In the genomic region with DNA sequence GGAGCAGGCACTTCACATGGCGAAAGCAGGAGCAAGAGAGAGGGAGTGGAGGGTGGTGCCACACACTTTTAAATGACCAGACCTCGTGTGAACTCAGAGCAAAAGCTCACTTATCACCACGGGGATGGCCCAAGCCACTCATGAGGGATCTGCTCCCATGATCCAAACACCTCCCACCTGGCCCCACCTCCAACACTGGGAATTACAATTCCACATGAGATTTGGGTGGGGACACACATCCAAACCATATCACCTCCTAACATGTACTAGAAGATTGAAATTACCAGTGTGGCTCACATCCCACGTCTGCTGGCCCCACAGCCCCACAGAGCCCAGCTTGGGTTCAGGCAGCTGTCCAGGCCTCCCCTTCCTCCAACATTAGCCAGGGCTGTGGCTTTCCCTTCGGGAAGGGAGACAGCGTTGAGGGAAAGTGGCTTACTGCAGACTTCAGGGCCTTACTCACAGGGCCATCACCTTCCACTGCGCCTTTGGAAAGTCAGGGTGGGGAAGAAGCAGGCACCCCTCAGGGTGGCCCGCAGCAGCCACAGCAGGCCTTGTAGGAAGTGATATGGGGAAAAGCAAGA, we compare ENCODE assay signal across 18 cellular contexts. TPM values are rescaled to one million over a fixed set of nuclear protein-coding genes. Genes with fewer than 3 reads are reported as not detected.
A peak's percentile ranks its signal among the peaks of the same experiment; 100 is the strongest.
DNase-seq lines count a peak whose midpoint lies in the region; ATAC-seq and TF ChIP-seq lines count a peak whose summit lies in the region.
"Had no signal": no experiment of that assay in that cellular context is flagged by ENCODE, and none has a peak within 500 bp of the region (broad histone marks: within the 10 kb centered on the region; RNA-seq: fewer than 3 reads in every experiment).

No MANE protein-coding gene starts in this region.

- CTCF ChIA-PET in CD4-positive, alpha-beta T cell (lab: Charles Lee) = no interaction called here

- peaks cover 72 to 97% (median 94%) of the 10 kb centered on the region in 10 experiments for H3K4me1 ChIP-seq in BLaER1 treated with 17β-estradiol and CSF1 and Interleukin-3, amounts not matched to agents 10 nM and 100 nM
- peaks cover 97% of the 10 kb centered on the region for H3K4me1 ChIP-seq in KMS-11 (ENCODE audit: low read depth, poor library complexity, severe bottlenecking)
- H3K4me1 ChIP-seq in neural progenitor cell = peaks cover 14% of the 10 kb centered on the region
- peaks cover 71% of the 10 kb centered on the region for H3K4me1 ChIP-seq in body of pancreas

- H3K27ac ChIP-seq in BLaER1 treated with 17β-estradiol and CSF1 and Interleukin-3, amounts not matched to agents 10 nM and 100 nM = peak overlapping the region in 10 of 11 experiments; percentile 23 to 98 (median 92); a peak in 19 of 22 replicates
- H3K27ac ChIP-seq in KMS-11 (peak overlapping the region; percentile 33; the same call in 1 of the 2 replicates), neural progenitor cell (no peak overlapping the region), body of pancreas (no peak overlapping the region)
- H3K27ac ChIP-seq in CD4-positive, alpha-beta T cell (ENCODE audit: low read depth, low read length) = no peak overlapping the region

- 90 to 91% methylated on average over 8 of the region's 8 CpGs for WGBS in body of pancreas, 2 donors

- intact Hi-C loops in body of pancreas (cut with DNase I) = loop anchor here (5.0 kb wide), 1 partner anchor 39 kb away; no protein-coding TSS in a partner anchor
- intact Hi-C loops in CD4-positive, alpha-beta T cell (cut with DNase I, micrococcal nuclease) = loop anchor here (5.0 kb wide), 2 partner anchors 94 to 109 kb away; no protein-coding TSS in a partner anchor

- H3K9me3 ChIP-seq in BLaER1 treated with 17β-estradiol and CSF1 and Interleukin-3, amounts not matched to agents 10 nM and 100 nM (replicated peaks in 1 of 11) = no peaks in the 10 kb centered on the region
- H3K9me3 ChIP-seq in neural progenitor cell (ENCODE audit: low read depth) (no peaks in the 10 kb centered on the region), body of pancreas (no peaks in the 10 kb centered on the region)
- H3K9me3 ChIP-seq in CD4-positive, alpha-beta T cell (ENCODE audit: control insufficient read depth, low read length) = no peaks in the 10 kb centered on the region
- H3K9me3 ChIP-seq: HAP-1 had no signal

- peaks cover 0 to 66% (median 34%) of the 10 kb centered on the region in 11 experiments; a peak in 18 of 22 replicates for H3K36me3 ChIP-seq in BLaER1 treated with 17β-estradiol and CSF1 and Interleukin-3, amounts not matched to agents 10 nM and 100 nM
- H3K36me3 ChIP-seq in KMS-11 (ENCODE audit: insufficient read depth) (peaks cover 9% of the 10 kb centered on the region; the same call in 1 of the 2 replicates), neural progenitor cell (no peaks in the 10 kb centered on the region), body of pancreas (replicated peaks in 1 of 2; ENCODE audit: insufficient read depth in 1 of 2, low read depth in 2 of 2) (peaks cover 0 to 4% of the 10 kb centered on the region in 2 donors)
- H3K36me3 ChIP-seq: HAP-1 had no signal

- TF ChIP-seq CTCF in KMS-11 (conservative IDR thresholded peaks at IDR 0.05; ENCODE audit: low read depth, low read length) = no peak
- no peak for TF ChIP-seq CTCF in neural progenitor cell (IDR thresholded peaks at IDR 0.05)
- TF ChIP-seq CTCF in body of pancreas (IDR thresholded peaks at IDR 0.05) = no peak
- no peak for TF ChIP-seq CTCF in CD4-positive, alpha-beta T cell (IDR thresholded peaks at IDR 0.05)

- peak overlapping the region in 1 of 10 experiments; percentile 5; a peak in 1 of 20 replicates for H3K4me3 ChIP-seq in BLaER1 treated with 17β-estradiol and CSF1 and Interleukin-3, amounts not matched to agents 10 nM and 100 nM
- no peak overlapping the region for H3K4me3 ChIP-seq in KMS-11 (IDR thresholded peaks at IDR 0.05; ENCODE audit: insufficient read depth, low read depth, low read length)
- H3K4me3 ChIP-seq in neural progenitor cell = no peak overlapping the region
- H3K4me3 ChIP-seq in body of pancreas = no peak overlapping the region
- H3K4me3 ChIP-seq: HAP-1, K562 had no signal

- no peak for DNase-seq in neural progenitor cell (ENCODE audit: low spot score)
- no peak for DNase-seq in body of pancreas
- no peak for DNase-seq in CD4-positive, alpha-beta T cell
- DNase-seq: ACHN; CD8-positive, alpha-beta T cell; MV-4-11; NCI-H1417; NCI-H187 treated with DMSO at 0.1 percent for 48 hours; NCI-H446; NCI-H69; NK-92 treated with Interleukin-12 subunit alpha and Interleukin-12 subunit beta, amount 100 ng/mL, for 24 hours; SHP77 treated with DMSO at 0.1 percent for 48 hours had no signal

- no peaks in the 10 kb centered on the region for H3K27me3 ChIP-seq in BLaER1 treated with 17β-estradiol and CSF1 and Interleukin-3, amounts not matched to agents 10 nM and 100 nM
- H3K27me3 ChIP-seq in KMS-11 (ENCODE audit: insufficient read depth, low read depth) = no peaks in the 10 kb centered on the region
- peaks cover 14% of the 10 kb centered on the region for H3K27me3 ChIP-seq in neural progenitor cell
- no peaks in the 10 kb centered on the region for H3K27me3 ChIP-seq in body of pancreas
- H3K27me3 ChIP-seq in CD4-positive, alpha-beta T cell (ENCODE audit: control insufficient read depth, insufficient read depth, low read length) = no peaks in the 10 kb centered on the region

- peaks cover 0 to 11% (median 0%) of the 10 kb centered on the region in 11 experiments; a peak in 4 of 22 replicates for H4K20me1 ChIP-seq in BLaER1 treated with 17β-estradiol and CSF1 and Interleukin-3, amounts not matched to agents 10 nM and 100 nM
- H4K20me1 ChIP-seq in KMS-11 (ENCODE audit: insufficient read depth) (no peaks in the 10 kb centered on the region), neural progenitor cell (ENCODE audit: low read depth) (no peaks in the 10 kb centered on the region)

- H3K36me3 Mint-ChIP-seq in neural progenitor cell = peaks cover 11% of the 10 kb centered on the region
- H3K36me3 Mint-ChIP-seq in CD4-positive, alpha-beta T cell (ENCODE audit: low read depth) = no peaks in the 10 kb centered on the region
- H3K36me3 Mint-ChIP-seq: CD8-positive, alpha-beta T cell had no signal

- no peak for TF ChIP-seq POLR2A in body of pancreas (IDR thresholded peaks at IDR 0.05)

- H3F3A ChIP-seq in neural progenitor cell (ENCODE audit: low read depth) = no peaks in the 10 kb centered on the region

- H3K27me3 Mint-ChIP-seq in neural progenitor cell (ENCODE audit: insufficient read depth, low read depth) = peaks cover 7% of the 10 kb centered on the region
- H3K27me3 Mint-ChIP-seq in CD4-positive, alpha-beta T cell = no peaks in the 10 kb centered on the region

- H2AFZ ChIP-seq in KMS-11 (ENCODE audit: low read depth) (no peak overlapping the region), neural progenitor cell (replicated peaks) (no peak overlapping the region)

- POLR2A ChIA-PET in CD4-positive, alpha-beta T cell (lab: Charles Lee) = no interaction called here

- ATAC-seq in body of pancreas (no peak), HG03095 (IDR thresholded peaks at IDR 0.05; ENCODE audit: unreplicated experiment) (no peak)
- ATAC-seq in CD4-positive, alpha-beta T cell (ENCODE audit: poor library complexity) = no peak
- ATAC-seq: CD8-positive, alpha-beta T cell; K562 had no signal

- peaks cover 25% of the 10 kb centered on the region for H3K4me1 Mint-ChIP-seq in neural progenitor cell
- peaks cover 26% of the 10 kb centered on the region for H3K4me1 Mint-ChIP-seq in CD4-positive, alpha-beta T cell (ENCODE audit: low read depth)

- H3K27ac Mint-ChIP-seq in neural progenitor cell = no peak overlapping the region
- no peak overlapping the region for H3K27ac Mint-ChIP-seq in CD4-positive, alpha-beta T cell
- H3K27ac Mint-ChIP-seq: CD8-positive, alpha-beta T cell had no signal

- H3K4me2 ChIP-seq in BLaER1 treated with 17β-estradiol and CSF1 and Interleukin-3, amounts not matched to agents 10 nM and 100 nM = peak overlapping the region in 7 of 11 experiments; percentile 9 to 100 (median 99); a peak in 12 of 22 replicates
- H3K4me2 ChIP-seq in KMS-11 = peak overlapping the region; percentile 88; the same call in 1 of the 2 replicates
- no peak overlapping the region for H3K4me2 ChIP-seq in neural progenitor cell

- H3K79me2 ChIP-seq in KMS-11 (ENCODE audit: insufficient read depth, low read depth) (peaks cover 66% of the 10 kb centered on the region), neural progenitor cell (ENCODE audit: low read depth) (no peaks in the 10 kb centered on the region)

- peak overlapping the region; percentile 61 for H3K4me3 Mint-ChIP-seq in neural progenitor cell
- no peak overlapping the region for H3K4me3 Mint-ChIP-seq in CD4-positive, alpha-beta T cell
- H3K4me3 Mint-ChIP-seq: CD8-positive, alpha-beta T cell had no signal

- peak overlapping the region in 4 of 11 experiments; percentile 9 to 76 (median 48); a peak in 5 of 22 replicates for H3K9ac ChIP-seq in BLaER1 treated with 17β-estradiol and CSF1 and Interleukin-3, amounts not matched to agents 10 nM and 100 nM
- no peak overlapping the region for H3K9ac ChIP-seq in KMS-11
- H3K9ac ChIP-seq in neural progenitor cell = no peak overlapping the region

- H3K9me3 Mint-ChIP-seq in neural progenitor cell = no peaks in the 10 kb centered on the region
- H3K9me3 Mint-ChIP-seq in CD4-positive, alpha-beta T cell = no peaks in the 10 kb centered on the region
- H3K9me3 Mint-ChIP-seq: CD8-positive, alpha-beta T cell had no signal

RNA-seq across cellular contexts. Expression of gene DEPP1, which starts 7.7 kb away (rescaled TPM):
- total RNA-seq in neural progenitor cell (ENCODE audit: low replicate concordance) (0.71 TPM in 1 of 2 replicates, not detected in the other), body of pancreas (100 to 1,000 TPM; 226 to 230 TPM)
- total RNA-seq in CD4-positive, alpha-beta T cell = not detected
- total RNA-seq: CD8-positive, alpha-beta T cell had no signal

RNA-seq across cellular contexts. Expression of gene RASSF4, which starts 11.3 kb away (rescaled TPM):
- total RNA-seq in neural progenitor cell (ENCODE audit: low replicate concordance) = 3.1 and 9.7 TPM in 2 replicates
- 10 to 100 TPM; 44.5 to 50.8 TPM for total RNA-seq in body of pancreas
- total RNA-seq in CD4-positive, alpha-beta T cell = 1 to 10 TPM in 1 of 2 experiments, under 1 TPM in 1; 0.88 to 1.4 TPM

RNA-seq across cellular contexts. Expression of gene ZNF22, which starts 29.8 kb away (rescaled TPM):
- total RNA-seq in neural progenitor cell (ENCODE audit: low replicate concordance) (60.2 and 81.0 TPM in 2 replicates), body of pancreas (10 to 100 TPM; 12.9 to 30.4 TPM)
- total RNA-seq in CD4-positive, alpha-beta T cell = 10 to 100 TPM; 14.1 to 15.3 TPM

RNA-seq across cellular contexts. Expression of gene TMEM72, which starts 59.8 kb away (rescaled TPM):
- total RNA-seq in neural progenitor cell (ENCODE audit: low replicate concordance) (not detected in 2 replicates), body of pancreas (10 to 100 TPM in 1 of 2 donors, 1 to 10 TPM in 1; 4.7 to 10.2 TPM)
- total RNA-seq in CD4-positive, alpha-beta T cell = not detected
- total RNA-seq: CD8-positive, alpha-beta T cell; K562; OCI-LY7 had no signal

Comparison
In these comparisons a context has a peak if more than half of its experiments do, and no peak if none do; other contexts are left out.
1. H3K27ac ChIP-seq: peak in BLaER1 treated with 17β-estradiol and CSF1 and Interleukin-3, amounts not matched to agents 10 nM and 100 nM (10 of 11) and KMS-11 (single experiment); none in neural progenitor cell (single experiment), body of pancreas (0 of 4) and CD4-positive, alpha-beta T cell (single experiment).
2. RNA of gene DEPP1, which starts 7.7 kb away (total RNA-seq): 226 to 230 TPM in body of pancreas; not detected in CD4-positive, alpha-beta T cell and 0.71 TPM in neural progenitor cell; every median in the first group is over 100 times any median in the second.